ENCODE assay signal across 8 cellular contexts in genomic region chr16:67372664-67373063, GRCh38. TPM values are rescaled to one million over a fixed set of nuclear protein-coding genes. Genes with fewer than 3 reads are reported as not detected.
DNase-seq lines count a peak whose midpoint lies in the region; ATAC-seq and TF ChIP-seq lines count a peak whose summit lies in the region.

No MANE protein-coding gene starts in this region.

- intact Hi-C loops in MCF 10A (cut with micrococcal nuclease), result loop anchor here (5.0 to 10.0 kb wide), 3 partner anchors 45 to 95 kb away; partner anchors contain the start of gene ZDHHC1

- H3K27ac Mint-ChIP-seq in MCF 10A (ENCODE audit: low read depth, unreplicated experiment) (no peak overlapping the region), neural crest cell (ENCODE audit: unreplicated experiment) (no peak overlapping the region)

- DNase-seq in DMS 273 (lab: John Stamatoyannopoulos, UW; ENCODE audit: unreplicated experiment) (peak; percentile 62), Kasumi-1 (lab: John Stamatoyannopoulos, UW) (peak; percentile 49 to 62), MCF 10A (ENCODE audit: unreplicated experiment) (peak; percentile 30), neural crest cell (ENCODE audit: low read depth, low spot score) (no peak), H4 (ENCODE audit: low spot score) (no peak), HAP-1 (ENCODE audit: low spot score in 2 of 2) (no peak), substantia nigra (lab: John Stamatoyannopoulos, UW) (no peak)

- no peaks in the 10 kb centered on the region for H3K36me3 Mint-ChIP-seq in MCF 10A (ENCODE audit: insufficient read depth, unreplicated experiment)
- no peaks in the 10 kb centered on the region for H3K36me3 Mint-ChIP-seq in neural crest cell (ENCODE audit: low read depth)

- H3K27me3 ChIP-seq in HAP-1 (ENCODE audit: low read depth), result peaks cover 10% of the 10 kb centered on the region; the same call in 1 of the 2 replicates

- no peak overlapping the region for H3K4me3 ChIP-seq in HAP-1

- no TSS peak for BruUV-seq in MCF 10A (replicated peaks; lab: Mats Ljungman, UMichigan)

- no peaks in the 10 kb centered on the region for H3K27me3 Mint-ChIP-seq in MCF 10A (ENCODE audit: insufficient read depth, unreplicated experiment)
- peaks cover 10% of the 10 kb centered on the region for H3K27me3 Mint-ChIP-seq in neural crest cell (ENCODE audit: low read depth)

- no peaks in the 10 kb centered on the region for H3K4me1 Mint-ChIP-seq in MCF 10A (ENCODE audit: insufficient read depth, unreplicated experiment)
- peaks cover 11% of the 10 kb centered on the region for H3K4me1 Mint-ChIP-seq in neural crest cell

- H3K27ac ChIP-seq in substantia nigra (ENCODE audit: low read depth, low read length, poor library complexity, severe bottlenecking), result no peak overlapping the region

- H3K4me1 ChIP-seq in HAP-1, result no peaks in the 10 kb centered on the region

- H3K9me3 ChIP-seq in HAP-1, result no peaks in the 10 kb centered on the region; the same call in 1 of the 2 replicates

- peak; percentile 24 for TF ChIP-seq CTCF in MCF 10A (IDR thresholded peaks at IDR 0.05; ENCODE audit: unreplicated experiment)
- TF ChIP-seq CTCF in neural crest cell (conservative IDR thresholded peaks at IDR 0.05), result peak; percentile 65

- POLR2A ChIA-PET in MCF 10A (lab: Yijun Ruan, JAX), result no interaction called here

- no peak for ATAC-seq in HG02884 (IDR thresholded peaks at IDR 0.05; ENCODE audit: unreplicated experiment)

- no peak overlapping the region for H3K4me3 Mint-ChIP-seq in MCF 10A (ENCODE audit: unreplicated experiment)
- no peak overlapping the region for H3K4me3 Mint-ChIP-seq in neural crest cell

- H3K9me3 Mint-ChIP-seq in MCF 10A (ENCODE audit: unreplicated experiment) (no peaks in the 10 kb centered on the region), neural crest cell (no peaks in the 10 kb centered on the region)

- no peaks in the 10 kb centered on the region for H3K36me3 ChIP-seq in HAP-1 (replicated peaks)

- CTCF ChIA-PET in MCF 10A (lab: Yijun Ruan, JAX), result interaction anchor here (0.6 to 1.2 kb wide), 4 partner anchors 48 to 105 kb away, joined by 3 to 5 read pairs (median 4); no protein-coding TSS in a partner anchor

- in situ Hi-C loops in HAP-1 (cut with MboI; ENCODE audit: low sequenced_read_pairs), result no loop called here

RNA-seq across cellular contexts. Expression of gene TPPP3, which starts 20.6 kb away (rescaled TPM):
- total RNA-seq in MCF 10A (2022) (not detected in 2 replicates), neural crest cell (3.4 and 4.7 TPM in 2 replicates)
- total RNA-seq in H4 (2014; rRNA removed; shearing (Covaris generic)), result not detected in 2 replicates

RNA-seq across cellular contexts. Expression of gene ZDHHC1, which starts 43.6 kb away (rescaled TPM):
- 5.9 and 7.6 TPM in 2 replicates for total RNA-seq in MCF 10A (2022)
- 9.5 and 10.2 TPM in 2 replicates for total RNA-seq in neural crest cell
- 3.0 and 3.2 TPM in 2 replicates for total RNA-seq in H4 (2014; rRNA removed; shearing (Covaris generic))

RNA-seq across cellular contexts. Expression of gene LRRC36, which starts 46.0 kb away (rescaled TPM):
- total RNA-seq in MCF 10A (2022) (not detected in 2 replicates), neural crest cell (0.21 TPM in 1 of 2 replicates, not detected in the other)
- 0.79 TPM in 1 of 2 replicates, not detected in the other for total RNA-seq in H4 (2014; rRNA removed; shearing (Covaris generic))

RNA-seq across cellular contexts. Expression of gene KCTD19, which starts 46.1 kb away (rescaled TPM):
- not detected in 2 replicates for total RNA-seq in MCF 10A (2022)
- total RNA-seq in neural crest cell, result 1.1 and 1.3 TPM in 2 replicates
- not detected in 2 replicates for total RNA-seq in H4 (2014; rRNA removed; shearing (Covaris generic))

RNA-seq across cellular contexts. Expression of gene HSD11B2, which starts 58.3 kb away (rescaled TPM):
- total RNA-seq in MCF 10A (2022) (0.42 and 0.86 TPM in 2 replicates), neural crest cell (3.8 and 4.7 TPM in 2 replicates)
- total RNA-seq in H4 (2014; rRNA removed; shearing (Covaris generic)), result 0.10 TPM in 1 of 2 replicates, not detected in the other

Comparison
In these comparisons a context has a peak if more than half of its experiments do, and no peak if none do; other contexts are left out.
1. DNase-seq: peak in DMS 273 (single experiment), Kasumi-1 (2 of 2) and MCF 10A (single experiment); none in neural crest cell (single experiment), H4 (single experiment), HAP-1 (0 of 2) and substantia nigra (0 of 49).